Comparison of ENCODE assay signal across 8 cellular contexts in the genomic region with DNA sequence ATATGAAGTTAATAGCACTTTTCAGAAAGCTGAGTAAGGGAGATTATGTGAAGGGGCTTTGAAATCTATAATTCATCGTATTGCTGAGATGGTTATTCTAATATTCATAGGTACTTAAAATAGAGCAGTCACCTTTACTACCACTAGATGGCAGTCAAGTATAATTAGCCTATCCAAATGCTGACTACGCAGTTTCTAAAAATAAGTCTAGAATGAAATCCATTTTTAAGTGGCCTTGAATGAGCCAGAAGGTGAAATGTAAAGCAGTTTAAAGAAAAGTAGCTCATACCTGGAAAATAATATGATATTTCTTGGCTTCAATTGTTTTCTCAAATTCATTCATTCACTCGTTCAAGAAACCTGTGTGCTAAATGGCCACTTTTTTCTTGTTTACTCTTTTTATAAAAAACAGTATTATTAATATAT.
A peak's percentile ranks its signal among the peaks of the same experiment; 100 is the strongest.
DNase-seq lines count a peak whose midpoint lies in the region; ATAC-seq and TF ChIP-seq lines count a peak whose summit lies in the region.

No MANE protein-coding gene starts in this region.

- no peak overlapping the region for H3K27ac ChIP-seq in parathyroid adenoma
- no peak overlapping the region for H3K27ac ChIP-seq in substantia nigra (ENCODE audit: low read depth, low read length, poor library complexity, severe bottlenecking)

- peak; percentile 92 for TF ChIP-seq CTCF in parathyroid adenoma (IDR thresholded peaks at IDR 0.05)

- H3K36me3 ChIP-seq in parathyroid adenoma (ENCODE audit: control insufficient read depth, insufficient read depth, low read length), result no peaks in the 10 kb centered on the region

- H3K9me3 ChIP-seq in parathyroid adenoma (ENCODE audit: control insufficient read depth, low read length), result no peaks in the 10 kb centered on the region

- H3K79me2 ChIP-seq in parathyroid adenoma, result no peaks in the 10 kb centered on the region

- H3K4me3 ChIP-seq in parathyroid adenoma (ENCODE audit: low read depth, low read length), result no peak overlapping the region

- H3K4me1 ChIP-seq in parathyroid adenoma, result no peaks in the 10 kb centered on the region

- H2AFZ ChIP-seq in parathyroid adenoma, result no peak overlapping the region

- intact Hi-C loops in head of caudate nucleus (cut with DNase I), result no loop called here

- peak; percentile 71 for DNase-seq in DMS53 (lab: John Stamatoyannopoulos, UW)
- DNase-seq in GM19240 (ENCODE audit: insufficient read length, low spot score), result peak; percentile 3
- peak; percentile 23 for DNase-seq in HT1080 (ENCODE audit: low read depth)
- DNase-seq in fibroblast of the conjunctiva (ENCODE audit: low read depth), result peak; percentile 51
- no peak for DNase-seq in head of caudate nucleus
- DNase-seq in substantia nigra (lab: John Stamatoyannopoulos, UW), result no peak

- no peak overlapping the region for H3K9ac ChIP-seq in parathyroid adenoma

- H3K4me2 ChIP-seq in parathyroid adenoma (ENCODE audit: low read length), result no peak overlapping the region

- no peaks in the 10 kb centered on the region for H3K27me3 ChIP-seq in parathyroid adenoma (ENCODE audit: control insufficient read depth, insufficient read depth, low read length)

- ATAC-seq in SK-N-SH treated with all-trans-retinoic acid at 6 μM for 48 hours, result peak; percentile 79

TF ChIP-seq in SK-N-SH treated with all-trans-retinoic acid at 6 μM for 48 hours, 23 proteins besides CTCF, POLR2A, EP300 and RAD21:
- TF ChIP-seq RARB (CRISPR knock-in tag; IDR thresholded peaks at IDR 0.05), result no peak
- TF ChIP-seq GLIS3 (CRISPR knock-in tag; IDR thresholded peaks at IDR 0.05), result no peak
- TF ChIP-seq, protein P1, sequence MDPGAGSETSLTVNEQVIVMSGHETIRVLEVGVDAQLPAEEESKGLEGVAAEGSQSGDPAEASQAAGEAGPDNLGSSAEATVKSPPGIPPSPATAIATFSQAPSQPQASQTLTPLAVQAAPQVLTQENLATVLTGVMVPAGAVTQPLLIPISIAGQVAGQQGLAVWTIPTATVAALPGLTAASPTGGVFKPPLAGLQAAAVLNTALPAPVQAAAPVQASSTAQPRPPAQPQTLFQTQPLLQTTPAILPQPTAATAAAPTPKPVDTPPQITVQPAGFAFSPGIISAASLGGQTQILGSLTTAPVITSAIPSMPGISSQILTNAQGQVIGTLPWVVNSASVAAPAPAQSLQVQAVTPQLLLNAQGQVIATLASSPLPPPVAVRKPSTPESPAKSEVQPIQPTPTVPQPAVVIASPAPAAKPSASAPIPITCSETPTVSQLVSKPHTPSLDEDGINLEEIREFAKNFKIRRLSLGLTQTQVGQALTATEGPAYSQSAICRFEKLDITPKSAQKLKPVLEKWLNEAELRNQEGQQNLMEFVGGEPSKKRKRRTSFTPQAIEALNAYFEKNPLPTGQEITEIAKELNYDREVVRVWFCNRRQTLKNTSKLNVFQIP (CRISPR knock-in tag; IDR thresholded peaks at IDR 0.05; ENCODE audit: borderline replicate concordance, low read depth), result no peak
- TF ChIP-seq BACH2 (CRISPR knock-in tag; IDR thresholded peaks at IDR 0.05; ENCODE audit: borderline replicate concordance), result no peak
- no peak for TF ChIP-seq ARNTL (CRISPR knock-in tag; IDR thresholded peaks at IDR 0.05; ENCODE audit: borderline replicate concordance, low read depth)
- no peak for TF ChIP-seq TOX (CRISPR knock-in tag; IDR thresholded peaks at IDR 0.05; ENCODE audit: borderline replicate concordance)
- no peak for TF ChIP-seq CSDC2 (CRISPR knock-in tag; IDR thresholded peaks at IDR 0.05)
- no peak for TF ChIP-seq ZNF8 (CRISPR knock-in tag; IDR thresholded peaks at IDR 0.05)
- TF ChIP-seq ZNF70 (CRISPR knock-in tag; IDR thresholded peaks at IDR 0.05), result no peak
- TF ChIP-seq ZNF565 (CRISPR knock-in tag; conservative IDR thresholded peaks at IDR 0.05; ENCODE audit: low read depth), result no peak
- TF ChIP-seq ESRRG (CRISPR knock-in tag; IDR thresholded peaks at IDR 0.05), result no peak

Comparison
In these comparisons a context has a peak if more than half of its experiments do, and no peak if none do; other contexts are left out.
1. DNase-seq: peak in DMS53 (single experiment), GM19240 (single experiment), HT1080 (single experiment) and fibroblast of the conjunctiva (single experiment); none in head of caudate nucleus (0 of 42) and substantia nigra (0 of 49).